1 cellular context compared by ENCODE assay signal in genomic region chr11:61814958-61815789, GRCh38.
TF ChIP-seq lines count a peak whose summit lies in the region.

No MANE protein-coding gene starts in this region.

TF ChIP-seq in HepG2, 621 proteins besides CTCF, POLR2A, EP300 and RAD21 (continues in another document):
- TF ChIP-seq HOXA3 (CRISPR knock-in tag; IDR thresholded peaks at IDR 0.05) (peak; percentile 71), ZBTB1 (CRISPR knock-in tag; IDR thresholded peaks at IDR 0.05; ENCODE audit: borderline replicate concordance) (no peak), NBN (conservative IDR thresholded peaks at IDR 0.05) (no peak), MIXL1 (CRISPR knock-in tag; IDR thresholded peaks at IDR 0.05) (peak; percentile 57; the same call in 1 of the 2 replicates), PAXIP1 (CRISPR knock-in tag; conservative IDR thresholded peaks at IDR 0.05) (peak; percentile 28), KDM1A (CRISPR knock-in tag; IDR thresholded peaks at IDR 0.05) (no peak), SNAI1 (CRISPR knock-in tag; IDR thresholded peaks at IDR 0.05; ENCODE audit: borderline replicate concordance) (peak; percentile 71; the same call in 1 of the 2 replicates), REL (CRISPR knock-in tag; conservative IDR thresholded peaks at IDR 0.05) (0 out of 2 replicates have a peak, but pooled peaks have one; percentile 59), BORCS8-MEF2B (CRISPR knock-in tag; IDR thresholded peaks at IDR 0.05) (0 out of 2 replicates have a peak, but pooled peaks have one; percentile 83), EZH2 (conservative IDR thresholded peaks at IDR 0.05; ENCODE audit: low read depth, low read length) (no peak), HIVEP1 (CRISPR knock-in tag; IDR thresholded peaks at IDR 0.05) (no peak), SRSF9 (IDR thresholded peaks at IDR 0.05; ENCODE audit: borderline replicate concordance, insufficient read depth, low read depth, low read length, poor library complexity, severe bottlenecking) (no peak), SMC3 (IDR thresholded peaks at IDR 0.05; ENCODE audit: low read length) (no peak), ZNF253 (CRISPR knock-in tag; IDR thresholded peaks at IDR 0.05; ENCODE audit: borderline replicate concordance) (0 out of 2 replicates have a peak, but pooled peaks have one; percentile 54), SAFB2 (CRISPR knock-in tag; IDR thresholded peaks at IDR 0.05; ENCODE audit: borderline replicate concordance, low read depth) (peak; percentile 59), ZNF567 (CRISPR knock-in tag; IDR thresholded peaks at IDR 0.05; ENCODE audit: borderline replicate concordance) (peak; percentile 64; the same call in 1 of the 2 replicates), ZFP37 (CRISPR knock-in tag; IDR thresholded peaks at IDR 0.05; ENCODE audit: borderline replicate concordance) (peak; percentile 40; the same call in 1 of the 2 replicates), ATRX (CRISPR knock-in tag; IDR thresholded peaks at IDR 0.05; ENCODE audit: borderline replicate concordance) (no peak), ZNF776 (CRISPR knock-in tag; IDR thresholded peaks at IDR 0.05) (peak; percentile 74; the same call in 1 of the 2 replicates), CENPX (CRISPR knock-in tag; IDR thresholded peaks at IDR 0.05) (no peak), ZNF430 (CRISPR knock-in tag; IDR thresholded peaks at IDR 0.05) (peak; percentile 80; the same call in 1 of the 2 replicates), HMG20A (CRISPR knock-in tag; IDR thresholded peaks at IDR 0.05; ENCODE audit: borderline replicate concordance) (no peak), MAFK (conservative IDR thresholded peaks at IDR 0.05 in 1 of 2, IDR thresholded peaks at IDR 0.05 in 1 of 2; ENCODE audit: low read length in 2 of 2) (no peak), ASH2L (IDR thresholded peaks at IDR 0.05; ENCODE audit: insufficient read length, low read depth, low read length) (peak; percentile 53), HES4 (CRISPR knock-in tag; IDR thresholded peaks at IDR 0.05; ENCODE audit: borderline replicate concordance) (0 out of 2 replicates have a peak, but pooled peaks have one; percentile 59), ZBTB2 (CRISPR knock-in tag; IDR thresholded peaks at IDR 0.05; ENCODE audit: low read depth) (no peak), EHMT2 (IDR thresholded peaks at IDR 0.05; ENCODE audit: borderline replicate concordance, low read depth, low read length) (no peak), CCDC6 (CRISPR knock-in tag; IDR thresholded peaks at IDR 0.05) (peak; percentile 85; the same call in 1 of the 2 replicates), ADNP (CRISPR knock-in tag; IDR thresholded peaks at IDR 0.05) (no peak), PRDM4 (CRISPR knock-in tag; IDR thresholded peaks at IDR 0.05; ENCODE audit: borderline replicate concordance) (no peak), ZNF747 (CRISPR knock-in tag; IDR thresholded peaks at IDR 0.05; ENCODE audit: borderline replicate concordance) (peak; percentile 80; the same call in 1 of the 2 replicates), HOMEZ (CRISPR knock-in tag; IDR thresholded peaks at IDR 0.05; ENCODE audit: low read depth) (no peak), HNRNPK (IDR thresholded peaks at IDR 0.05; ENCODE audit: low read depth, low read length, poor library complexity, severe bottlenecking) (peak; percentile 30), MLX (CRISPR knock-in tag; IDR thresholded peaks at IDR 0.05) (no peak), MED8 (CRISPR knock-in tag; IDR thresholded peaks at IDR 0.05; ENCODE audit: insufficient replicate concordance) (peak; percentile 80), FOXO1 (CRISPR knock-in tag; IDR thresholded peaks at IDR 0.05) (0 out of 2 replicates have a peak, but pooled peaks have one; percentile 10), ZBTB4 (CRISPR knock-in tag; IDR thresholded peaks at IDR 0.05; ENCODE audit: borderline replicate concordance) (no peak), KLF13 (CRISPR knock-in tag; IDR thresholded peaks at IDR 0.05) (no peak), FOXC1 (CRISPR knock-in tag; IDR thresholded peaks at IDR 0.05; ENCODE audit: borderline replicate concordance) (no peak; the same call in 1 of the 2 replicates), THAP9 (CRISPR knock-in tag; IDR thresholded peaks at IDR 0.05; ENCODE audit: borderline replicate concordance) (0 out of 2 replicates have a peak, but pooled peaks have one; percentile 67), ZNF770 (CRISPR knock-in tag; IDR thresholded peaks at IDR 0.05) (peak; percentile 29; the same call in 1 of the 2 replicates), KDM5B (CRISPR knock-in tag; IDR thresholded peaks at IDR 0.05; ENCODE audit: borderline replicate concordance) (peak; percentile 69), KLF15 (CRISPR knock-in tag; IDR thresholded peaks at IDR 0.05; ENCODE audit: borderline replicate concordance) (peak; percentile 15; the same call in 1 of the 2 replicates), STAG1 (CRISPR knock-in tag; IDR thresholded peaks at IDR 0.05) (no peak), ZNF891 (CRISPR knock-in tag; IDR thresholded peaks at IDR 0.05) (peak; percentile 60; the same call in 1 of the 2 replicates), ZNF557 (CRISPR knock-in tag; IDR thresholded peaks at IDR 0.05) (peak; percentile 23; the same call in 1 of the 2 replicates), TOPORS (CRISPR knock-in tag; IDR thresholded peaks at IDR 0.05) (no peak; the same call in none of the 2 replicates)
